In the genomic region with DNA sequence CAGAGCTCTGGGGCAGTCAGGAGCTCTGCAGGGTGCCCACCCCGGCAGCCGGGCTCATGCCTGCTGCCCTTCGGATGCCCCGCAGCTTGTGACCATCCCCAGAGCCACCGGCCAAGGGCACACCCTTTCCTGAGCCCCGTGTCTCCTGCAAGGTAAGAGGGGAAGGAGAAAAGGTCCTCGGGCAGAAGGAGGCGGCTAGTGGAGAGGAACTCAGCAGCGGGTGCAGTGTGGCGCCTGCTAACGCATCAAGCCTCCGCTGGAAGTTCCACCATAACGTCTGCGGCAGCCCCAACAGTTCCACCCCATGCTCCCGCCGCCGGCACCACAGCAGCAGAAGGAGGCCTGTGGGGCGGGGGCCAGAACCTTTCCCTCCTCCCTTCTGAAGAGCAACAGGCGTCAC, we compare ENCODE assay signal across 15 cellular contexts. TPM values are rescaled to one million over a fixed set of nuclear protein-coding genes. Genes with fewer than 3 reads are reported as not detected.
DNase-seq lines count a peak whose midpoint lies in the region; ATAC-seq and TF ChIP-seq lines count a peak whose summit lies in the region.
"Had no signal": no experiment of that assay in that cellular context is flagged by ENCODE, and none has a peak within 500 bp of the region (broad histone marks: within the 10 kb centered on the region; RNA-seq: fewer than 3 reads in every experiment).

No MANE protein-coding gene starts in this region.

- no peaks in the 10 kb centered on the region for H3K4me1 ChIP-seq in CD4-positive, CD25-positive, alpha-beta regulatory T cell (ENCODE audit: control insufficient read depth, insufficient read depth, low read length, poor library complexity, severe bottlenecking)
- H3K4me1 ChIP-seq in GM23338 (ENCODE audit: insufficient read depth), result peaks cover 15% of the 10 kb centered on the region
- no peaks in the 10 kb centered on the region for H3K4me1 ChIP-seq in adipocyte (ENCODE audit: control insufficient read depth, insufficient read depth, low read length)
- H3K4me1 ChIP-seq in mucosa of rectum (ENCODE audit: control insufficient read depth in 2 of 2, insufficient read depth in 2 of 2, low read length in 2 of 2), result peaks cover 0 to 4% of the 10 kb centered on the region in 2 donors
- H3K4me1 ChIP-seq in trophoblast cell (ENCODE audit: control insufficient read depth in 1 of 2, insufficient read depth in 2 of 2, low read length in 2 of 2), result peaks cover 5 to 7% of the 10 kb centered on the region in 2 experiments
- H3K4me1 ChIP-seq: body of pancreas, upper lobe of left lung had no signal

- no peak overlapping the region for H2BK5ac ChIP-seq in trophoblast cell (ENCODE audit: low read depth, low read length, poor library complexity)

- no peak overlapping the region for H3K27ac ChIP-seq in CD4-positive, CD25-positive, alpha-beta regulatory T cell (ENCODE audit: insufficient read depth, low read length, poor library complexity, severe bottlenecking)
- H3K27ac ChIP-seq in GM23338 (ENCODE audit: low read depth), result no peak overlapping the region
- no peak overlapping the region for H3K27ac ChIP-seq in mucosa of rectum (ENCODE audit: low read depth in 2 of 2, low read length in 2 of 2)
- no peak overlapping the region for H3K27ac ChIP-seq in substantia nigra (ENCODE audit: low read depth, low read length, poor library complexity, severe bottlenecking)
- no peak overlapping the region for H3K27ac ChIP-seq in trophoblast cell (ENCODE audit: low read depth, low read length)
- H3K27ac ChIP-seq: body of pancreas, SJSA1, upper lobe of left lung had no signal

- H3K14ac ChIP-seq in trophoblast cell (ENCODE audit: low read length), result no peak overlapping the region

- H3K23ac ChIP-seq in trophoblast cell (ENCODE audit: low read length), result no peak overlapping the region

- H3K27me3 Mint-ChIP-seq in CD4-positive, CD25-positive, alpha-beta regulatory T cell, result peaks cover 52% of the 10 kb centered on the region
- peaks cover 21% of the 10 kb centered on the region for H3K27me3 Mint-ChIP-seq in GM23338 (ENCODE audit: insufficient read depth, low read depth, poor library complexity)

- no peak overlapping the region for H2AK5ac ChIP-seq in trophoblast cell (ENCODE audit: low read length)

- H2BK120ac ChIP-seq in trophoblast cell (ENCODE audit: insufficient read depth, low read length, poor library complexity), result no peak overlapping the region

- H3K9me3 Mint-ChIP-seq in CD4-positive, CD25-positive, alpha-beta regulatory T cell, result peaks cover 0 to 1% (median 0%) of the 10 kb centered on the region in 7 donors
- no peaks in the 10 kb centered on the region; the same call in 2 of the 3 replicates for H3K9me3 Mint-ChIP-seq in GM23338

- ATAC-seq in CD4-positive, CD25-positive, alpha-beta regulatory T cell (ENCODE audit: low read depth in 2 of 2), result peak in 1 of 2 donors; percentile 28
- ATAC-seq in GM23338, result peak; percentile 53
- no peak for ATAC-seq in HG02623 (IDR thresholded peaks at IDR 0.05; ENCODE audit: unreplicated experiment)

- WGBS in trophoblast cell (ENCODE audit: extremely low coverage, insufficient coverage, insufficient read length), result no CpG with 5 or more reads among the region's 19 CpGs

- H3K9ac ChIP-seq in adipocyte (ENCODE audit: low read length) (no peak overlapping the region), mucosa of rectum (ENCODE audit: low read depth in 1 of 2, low read length in 2 of 2) (peak overlapping the region in 1 of 2 donors; percentile 4), trophoblast cell (ENCODE audit: low read length) (no peak overlapping the region)

- no peaks in the 10 kb centered on the region for H3K9me3 ChIP-seq in CD4-positive, CD25-positive, alpha-beta regulatory T cell (ENCODE audit: control insufficient read depth in 2 of 2, low read length in 2 of 2)
- H3K9me3 ChIP-seq in adipocyte (ENCODE audit: control insufficient read depth, low read length) (no peaks in the 10 kb centered on the region), mucosa of rectum (ENCODE audit: control insufficient read depth in 2 of 2, low read length in 2 of 2) (no peaks in the 10 kb centered on the region), trophoblast cell (ENCODE audit: insufficient read depth, low read depth, low read length) (peaks cover 6% of the 10 kb centered on the region)
- H3K9me3 ChIP-seq: body of pancreas, SJSA1, upper lobe of left lung had no signal

- H2BK12ac ChIP-seq in trophoblast cell (ENCODE audit: low read length), result no peak overlapping the region

- H3K4me3 ChIP-seq in CD4-positive, CD25-positive, alpha-beta regulatory T cell (ENCODE audit: low read depth, low read length), result no peak overlapping the region
- peak overlapping the region; percentile 58 for H3K4me3 ChIP-seq in GM23338
- no peak overlapping the region for H3K4me3 ChIP-seq in adipocyte (ENCODE audit: low read length)
- peak overlapping the region; percentile 26 to 37 for H3K4me3 ChIP-seq in mucosa of rectum (ENCODE audit: low read length in 2 of 2)
- no peak overlapping the region for H3K4me3 ChIP-seq in trophoblast cell (ENCODE audit: low read depth, low read length)
- H3K4me3 ChIP-seq: body of pancreas, SJSA1, upper lobe of left lung had no signal

- H4K12ac ChIP-seq in trophoblast cell (ENCODE audit: low read depth, low read length), result no peak overlapping the region

- no peak overlapping the region for H4K91ac ChIP-seq in trophoblast cell (ENCODE audit: low read depth, low read length)

- no peaks in the 10 kb centered on the region for H3K36me3 ChIP-seq in CD4-positive, CD25-positive, alpha-beta regulatory T cell (ENCODE audit: control insufficient read depth, insufficient read depth, low read length)
- no peaks in the 10 kb centered on the region for H3K36me3 ChIP-seq in GM23338 (ENCODE audit: insufficient read depth)
- H3K36me3 ChIP-seq in adipocyte (ENCODE audit: control insufficient read depth, insufficient read depth, low read length, severe bottlenecking), result no peaks in the 10 kb centered on the region
- H3K36me3 ChIP-seq in mucosa of rectum (ENCODE audit: control insufficient read depth in 2 of 2, insufficient read depth in 2 of 2, low read length in 2 of 2), result no peaks in the 10 kb centered on the region
- H3K36me3 ChIP-seq in trophoblast cell (ENCODE audit: control insufficient read depth in 1 of 2, insufficient read depth in 2 of 2, low read length in 2 of 2), result no peaks in the 10 kb centered on the region
- H3K36me3 ChIP-seq: SJSA1, upper lobe of left lung had no signal

- H3K9me2 ChIP-seq in GM23338 (ENCODE audit: insufficient read depth), result no peaks in the 10 kb centered on the region

- no peak overlapping the region for H4K8ac ChIP-seq in trophoblast cell (ENCODE audit: low read depth, low read length)

- no peaks in the 10 kb centered on the region for H4K20me1 ChIP-seq in GM23338 (replicated peaks; ENCODE audit: insufficient read depth)

- H2AFZ ChIP-seq in GM23338 (peak overlapping the region; percentile 98), trophoblast cell (ENCODE audit: insufficient read depth, low read length, poor library complexity) (no peak overlapping the region)

- no peak overlapping the region for H3K4ac ChIP-seq in trophoblast cell (ENCODE audit: low read depth, low read length)

- H3K4me2 ChIP-seq in GM23338 (peak overlapping the region; percentile 88), trophoblast cell (ENCODE audit: low read length) (no peak overlapping the region)

- peaks cover 0 to 14% (median 2%) of the 10 kb centered on the region in 4 donors for H3K4me1 Mint-ChIP-seq in CD4-positive, CD25-positive, alpha-beta regulatory T cell
- H3K4me1 Mint-ChIP-seq in GM23338, result peaks cover 26% of the 10 kb centered on the region

- no peak for TF ChIP-seq CTCF in GM23338 (conservative IDR thresholded peaks at IDR 0.05; ENCODE audit: low read depth in 2 of 2)

- no peaks in the 10 kb centered on the region for H3K79me2 ChIP-seq in GM23338 (replicated peaks; ENCODE audit: insufficient read depth)
- H3K79me2 ChIP-seq in trophoblast cell (ENCODE audit: control insufficient read depth, insufficient read depth, low read length, poor library complexity), result no peaks in the 10 kb centered on the region

- no peaks in the 10 kb centered on the region for H3F3A ChIP-seq in GM23338 (replicated peaks; ENCODE audit: low read depth)

- H3K27ac Mint-ChIP-seq in CD4-positive, CD25-positive, alpha-beta regulatory T cell, result no peak overlapping the region
- H3K27ac Mint-ChIP-seq in GM23338, result no peak overlapping the region

- H3K18ac ChIP-seq in trophoblast cell (ENCODE audit: low read length), result no peak overlapping the region

- no peaks in the 10 kb centered on the region for H3K79me1 ChIP-seq in trophoblast cell (ENCODE audit: low read length)

- no peaks in the 10 kb centered on the region for H3K27me3 ChIP-seq in CD4-positive, CD25-positive, alpha-beta regulatory T cell (ENCODE audit: control insufficient read depth, insufficient read depth, low read length)
- H3K27me3 ChIP-seq in GM23338 (ENCODE audit: insufficient read depth), result peaks cover 10% of the 10 kb centered on the region
- peaks cover 72% of the 10 kb centered on the region for H3K27me3 ChIP-seq in adipocyte (replicated peaks; ENCODE audit: control insufficient read depth, insufficient read depth, low read length)
- peaks cover 4 to 5% of the 10 kb centered on the region in 2 donors for H3K27me3 ChIP-seq in mucosa of rectum (ENCODE audit: control insufficient read depth in 2 of 2, insufficient read depth in 2 of 2, low read length in 2 of 2)
- peaks cover 4% of the 10 kb centered on the region for H3K27me3 ChIP-seq in trophoblast cell (ENCODE audit: insufficient read depth, low read length)
- H3K27me3 ChIP-seq: SJSA1 had no signal

- peak overlapping the region in 3 of 4 donors; percentile 27 to 72 (median 39) for H3K4me3 Mint-ChIP-seq in CD4-positive, CD25-positive, alpha-beta regulatory T cell
- peak overlapping the region; percentile 63 for H3K4me3 Mint-ChIP-seq in GM23338

- DNase-seq in CD4-positive, CD25-positive, alpha-beta regulatory T cell, result peak in 1 of 3 donors; percentile 1
- DNase-seq in GM23338 (ENCODE audit: low spot score) (peak; percentile 56), adipocyte (ENCODE audit: low read depth) (peak; percentile 4), substantia nigra (lab: John Stamatoyannopoulos, UW) (no peak), trophoblast cell (no peak), COLO829 (ENCODE audit: low spot score) (no peak)
- DNase-seq: body of pancreas, KG1, NCI-H2171 had no signal

- no peaks in the 10 kb centered on the region for H3K36me3 Mint-ChIP-seq in CD4-positive, CD25-positive, alpha-beta regulatory T cell
- no peaks in the 10 kb centered on the region; the same call in 2 of the 3 replicates for H3K36me3 Mint-ChIP-seq in GM23338 (ENCODE audit: low read depth)

TF ChIP-seq in GM23338, 12 proteins besides CTCF, POLR2A, EP300 and RAD21 (continues in another document):
- TF ChIP-seq CREB1 (CRISPR knock-in tag; IDR thresholded peaks at IDR 0.05; ENCODE audit: low read depth) (no peak), POLR2AphosphoS5 (IDR thresholded peaks at IDR 0.05; ENCODE audit: low read depth) (no peak), ZNF331 (CRISPR knock-in tag; IDR thresholded peaks at IDR 0.05; ENCODE audit: low read depth) (no peak)

RNA-seq across cellular contexts. Expression of gene VWA5B1, which starts 0.9 kb away (rescaled TPM):
- total RNA-seq in CD4-positive, CD25-positive, alpha-beta regulatory T cell, result not detected
- under 1 TPM in 1 of 4 donors, not detected in 3; 0.08 TPM for polyA plus RNA-seq in CD4-positive, CD25-positive, alpha-beta regulatory T cell
- 0.70 and 1.0 TPM in 2 replicates for total RNA-seq in GM23338 (2014; rRNA removed; shearing (Covaris generic))
- polyA plus RNA-seq in GM23338 (2016; fragmentation: Nextera tagmentation; extraction: Ambion mirVana), result 0.16 TPM in 2 replicates
- not detected in 2 replicates for polyA plus RNA-seq in trophoblast cell (2013)
- total RNA-seq: body of pancreas, osteocyte, SJSA1 had no signal
- polyA plus RNA-seq: esophagus had no signal

Comparison
In these comparisons a context has a peak if more than half of its experiments do, and no peak if none do; other contexts are left out.
1. DNase-seq: peak in GM23338 (single experiment) and adipocyte (single experiment); none in substantia nigra (0 of 49), trophoblast cell (0 of 2) and COLO829 (single experiment).
2. H3K4me3 ChIP-seq: peak in GM23338 (single experiment) and mucosa of rectum (2 of 2); none in CD4-positive, CD25-positive, alpha-beta regulatory T cell (single experiment), adipocyte (single experiment) and trophoblast cell (single experiment).